ENCODE assay signal across 19 cellular contexts in the genomic region with DNA sequence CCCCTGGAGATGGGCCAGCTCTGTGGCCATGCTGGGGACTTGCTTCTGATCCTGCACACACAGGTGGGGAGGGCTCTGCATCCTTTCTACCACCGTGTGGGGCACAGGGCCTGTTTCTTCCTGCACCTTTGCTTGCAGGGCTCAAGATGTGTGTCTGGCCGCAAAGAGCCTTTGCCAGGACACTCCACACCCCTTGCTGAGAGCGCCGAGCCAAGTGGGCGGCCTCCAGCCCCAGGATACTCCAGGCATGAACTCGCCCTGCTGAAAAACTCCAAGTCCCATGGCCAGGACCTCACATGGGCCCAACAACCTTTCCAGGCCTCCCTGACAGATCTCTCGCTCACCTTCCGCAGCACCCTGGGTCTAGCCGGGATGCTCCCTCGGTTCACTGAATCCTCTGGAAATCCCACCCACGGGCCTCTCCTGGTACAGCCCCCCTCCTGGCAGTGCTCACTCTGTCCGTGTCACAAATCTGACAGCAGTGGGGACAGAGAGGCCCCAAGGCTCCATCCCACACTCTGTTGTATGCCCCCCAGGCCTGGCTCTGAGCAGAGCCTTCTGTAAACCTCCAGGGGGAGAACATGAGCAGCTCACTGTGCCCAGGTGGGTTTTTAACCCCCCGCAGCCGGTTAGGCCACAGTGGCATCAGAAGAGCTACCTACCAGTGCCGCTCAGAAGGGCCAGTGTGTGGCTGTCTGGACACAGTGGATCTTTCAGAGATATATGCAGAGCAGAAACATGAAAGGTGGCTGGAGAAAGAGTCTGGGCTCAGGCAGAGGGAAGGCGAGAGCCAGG. TPM values are rescaled to one million over a fixed set of nuclear protein-coding genes. Genes with fewer than 3 reads are reported as not detected.
A peak's percentile ranks its signal among the peaks of the same experiment; 100 is the strongest.
DNase-seq lines count a peak whose midpoint lies in the region; ATAC-seq and TF ChIP-seq lines count a peak whose summit lies in the region.
"Had no signal": no experiment of that assay in that cellular context is flagged by ENCODE, and none has a peak within 500 bp of the region (broad histone marks: within the 10 kb centered on the region; RNA-seq: fewer than 3 reads in every experiment).

No MANE protein-coding gene starts in this region.

- ATAC-seq in GM19452 (IDR thresholded peaks at IDR 0.05; ENCODE audit: unreplicated experiment) (no peak), GM18498 (IDR thresholded peaks at IDR 0.05; ENCODE audit: unreplicated experiment) (no peak)
- ATAC-seq: naive thymus-derived CD8-positive, alpha-beta T cell; right cardiac atrium; stimulated activated naive B cell treated with anti-CD40 and anti-IgM and Interleukin-4, amounts not matched to agents 10 μg/mL and 1 μg/mL and 100 μg/mL, for 72 hours had no signal

- H3K27ac ChIP-seq in HEK293 (ENCODE audit: extremely low read depth, low read depth, low read length) (no peak overlapping the region), angular gyrus (ENCODE audit: low read depth, low read length) (peak overlapping the region; percentile 70), sigmoid colon (peak overlapping the region in 3 of 4 donors; percentile 7 to 55 (median 15)), PC-9 (no peak overlapping the region)
- H3K27ac ChIP-seq: HL-60, SJSA1 had no signal

- H3K36me3 ChIP-seq in HEK293 (ENCODE audit: control insufficient read depth in 2 of 2, insufficient read depth in 1 of 2, low read length in 2 of 2) (peaks cover 0 to 7% of the 10 kb centered on the region in 2 experiments; a peak in 1 of 3 replicates), sigmoid colon (no peaks in the 10 kb centered on the region), PC-9 (ENCODE audit: low read depth) (no peaks in the 10 kb centered on the region)

- H3K4me3 ChIP-seq in HEK293 (ENCODE audit: low read depth, low read length) (no peak overlapping the region), sigmoid colon (no peak overlapping the region), PC-9 (no peak overlapping the region)
- H3K4me3 ChIP-seq: SJSA1 had no signal

- TF ChIP-seq CTCF in HEK293 (tag by site-specific recombination; IDR thresholded peaks at IDR 0.05) (no peak), glutamatergic neuron (IDR thresholded peaks at IDR 0.05; ENCODE audit: partially characterized antibody, unreplicated experiment) (no peak), sigmoid colon (IDR thresholded peaks at IDR 0.05) (no peak), PC-9 (conservative IDR thresholded peaks at IDR 0.05) (no peak)

- no peaks in the 10 kb centered on the region for H3K27me3 ChIP-seq in sigmoid colon
- H3K27me3 ChIP-seq in PC-9 (ENCODE audit: insufficient read depth, low read depth): no peaks in the 10 kb centered on the region
- H3K27me3 ChIP-seq: SJSA1 had no signal

- no peak for TF ChIP-seq EP300 in sigmoid colon (IDR thresholded peaks at IDR 0.05)

- intact Hi-C loops in sigmoid colon (cut with DNase I) (no loop called here), PC-9 (cut with micrococcal nuclease; ENCODE audit: unreplicated experiment) (no loop called here)

- WGBS in sigmoid colon, 2 donors: 70 to 84% methylated on average over 16 of the region's 16 CpGs

- H2AFZ ChIP-seq in PC-9: no peak overlapping the region

- H3K9me2 ChIP-seq in PC-9 (ENCODE audit: insufficient read depth): no peaks in the 10 kb centered on the region

- peaks cover 22% of the 10 kb centered on the region for H3K9me3 Mint-ChIP-seq in glutamatergic neuron (ENCODE audit: unreplicated experiment)
- H3K9me3 Mint-ChIP-seq: CD4-positive, alpha-beta memory T cell; naive thymus-derived CD8-positive, alpha-beta T cell; stimulated activated naive B cell treated with anti-CD40 and anti-IgM and Interleukin-4, amounts not matched to agents 10 μg/mL and 1 μg/mL and 100 μg/mL, for 72 hours had no signal

- CTCF ChIA-PET in HEK293 (lab: Yijun Ruan, JAX) (interaction anchor here (0.6 to 1.4 kb wide), 5 partner anchors 7 to 227 kb away, joined by 3 to 4 read pairs (median 3); no protein-coding TSS in a partner anchor), PC-9 (lab: Charles Lee) (no interaction called here)

- H3K4me1 ChIP-seq in HEK293 (ENCODE audit: control insufficient read depth, insufficient read depth, low read length) (peaks cover 36% of the 10 kb centered on the region), sigmoid colon (peaks cover 0 to 50% (median 34%) of the 10 kb centered on the region in 4 donors), PC-9 (replicated peaks; ENCODE audit: insufficient read depth) (no peaks in the 10 kb centered on the region)

- no peak overlapping the region for H3K4me2 ChIP-seq in PC-9

- H4K20me1 ChIP-seq in PC-9 (ENCODE audit: insufficient read depth): no peaks in the 10 kb centered on the region

- peaks cover 59% of the 10 kb centered on the region for H3K4me1 Mint-ChIP-seq in glutamatergic neuron (ENCODE audit: low read depth, unreplicated experiment)
- H3K4me1 Mint-ChIP-seq: CD4-positive, alpha-beta memory T cell; naive thymus-derived CD8-positive, alpha-beta T cell; stimulated activated naive B cell treated with anti-CD40 and anti-IgM and Interleukin-4, amounts not matched to agents 10 μg/mL and 1 μg/mL and 100 μg/mL, for 72 hours had no signal

- H3K9me3 ChIP-seq in HEK293 (ENCODE audit: control insufficient read depth, insufficient read depth, low read depth, low read length): no peaks in the 10 kb centered on the region
- H3K9me3 ChIP-seq in sigmoid colon: no peaks in the 10 kb centered on the region
- no peaks in the 10 kb centered on the region for H3K9me3 ChIP-seq in PC-9 (ENCODE audit: insufficient read depth, low read depth)
- H3K9me3 ChIP-seq: SJSA1 had no signal

- H3F3A ChIP-seq in PC-9 (ENCODE audit: insufficient read depth, low read depth): no peaks in the 10 kb centered on the region

- no peaks in the 10 kb centered on the region for H3K79me2 ChIP-seq in PC-9 (ENCODE audit: low read depth)

- no peaks in the 10 kb centered on the region for H3K36me3 Mint-ChIP-seq in glutamatergic neuron (ENCODE audit: unreplicated experiment)
- H3K36me3 Mint-ChIP-seq: naive thymus-derived CD8-positive, alpha-beta T cell had no signal

- no peak for DNase-seq in glutamatergic neuron
- DNase-seq in sigmoid colon: no peak
- DNase-seq in ACHN: no peak
- DNase-seq in PC-9: no peak
- DNase-seq: activated gamma-delta T cell treated with Interleukin-2 at 50 U/mL for 16 hours; CD4-positive, alpha-beta memory T cell; left colon; naive thymus-derived CD8-positive, alpha-beta T cell; NCI-H1694 treated with DMSO at 0.1 percent for 48 hours; NCI-H748 treated with DMSO at 0.1 percent for 48 hours; stimulated activated CD4-positive, alpha-beta T cell treated with anti-CD3 and anti-CD28 coated beads, Interleukin-4, amount 100 ng/mL, for 24 hours; stimulated activated naive B cell treated with anti-CD40 and anti-IgM and Interleukin-4, amounts not matched to agents 10 μg/mL and 1 μg/mL and 100 μg/mL, for 72 hours had no signal

- peak overlapping the region; percentile 57 for H3K4me3 Mint-ChIP-seq in glutamatergic neuron (ENCODE audit: unreplicated experiment)
- H3K4me3 Mint-ChIP-seq: CD4-positive, alpha-beta memory T cell; naive thymus-derived CD8-positive, alpha-beta T cell; stimulated activated naive B cell treated with anti-CD40 and anti-IgM and Interleukin-4, amounts not matched to agents 10 μg/mL and 1 μg/mL and 100 μg/mL, for 72 hours had no signal

- POLR2A ChIA-PET in HEK293 (lab: Yijun Ruan, JAX): no interaction called here
- POLR2A ChIA-PET in PC-9 (lab: Charles Lee; ENCODE audit: unreplicated experiment): no interaction called here

- BruUV-seq in PC-9 (replicated peaks; lab: Mats Ljungman, UMichigan): no TSS peak

- in situ Hi-C loops in ACHN (cut with HindIII; ENCODE audit: low pct_ligation_motif_present, low pct_unique_long_range_greater_than_20kb, low sequenced_read_pairs): no loop called here

- H3K27me3 Mint-ChIP-seq in glutamatergic neuron (ENCODE audit: unreplicated experiment): peaks cover 20% of the 10 kb centered on the region
- H3K27me3 Mint-ChIP-seq: CD4-positive, alpha-beta memory T cell; naive thymus-derived CD8-positive, alpha-beta T cell; stimulated activated naive B cell treated with anti-CD40 and anti-IgM and Interleukin-4, amounts not matched to agents 10 μg/mL and 1 μg/mL and 100 μg/mL, for 72 hours had no signal

- no peak for TF ChIP-seq POLR2A in sigmoid colon (IDR thresholded peaks at IDR 0.05)

- peak overlapping the region; percentile 89 for H3K27ac Mint-ChIP-seq in glutamatergic neuron (ENCODE audit: unreplicated experiment)
- H3K27ac Mint-ChIP-seq: CD4-positive, alpha-beta memory T cell; naive thymus-derived CD8-positive, alpha-beta T cell; stimulated activated naive B cell treated with anti-CD40 and anti-IgM and Interleukin-4, amounts not matched to agents 10 μg/mL and 1 μg/mL and 100 μg/mL, for 72 hours had no signal

RNA-seq across cellular contexts. Expression of gene GPR153, which starts 11.8 kb away (rescaled TPM):
- total RNA-seq in glutamatergic neuron (ENCODE audit: unreplicated experiment): 174 TPM
- total RNA-seq in sigmoid colon: 10 to 100 TPM in 1 of 4 donors, 1 to 10 TPM in 3; 3.7 to 11.4 (median 4.7) TPM
- 10 to 100 TPM; 10.8 to 32.4 (median 22.9) TPM for polyA plus RNA-seq in sigmoid colon
- 7.9 and 8.0 TPM in 2 replicates for total RNA-seq in PC-9 (2021)
- polyA plus RNA-seq: CD4-positive, alpha-beta memory T cell had no signal

RNA-seq across cellular contexts. Expression of gene HES3, which starts 28.7 kb away (rescaled TPM):
- 0.66 TPM for total RNA-seq in glutamatergic neuron (ENCODE audit: unreplicated experiment)
- not detected for total RNA-seq in sigmoid colon
- polyA plus RNA-seq in sigmoid colon: not detected
- total RNA-seq in PC-9 (2021): not detected in 2 replicates
- total RNA-seq: CD4-positive, alpha-beta memory T cell; left colon; naive thymus-derived CD8-positive, alpha-beta T cell; right cardiac atrium; SJSA1 had no signal
- polyA plus RNA-seq: CD4-positive, alpha-beta memory T cell; naive thymus-derived CD8-positive, alpha-beta T cell; right cardiac atrium had no signal

RNA-seq across cellular contexts. Expression of gene ICMT, which starts 36.9 kb away (rescaled TPM):
- total RNA-seq in glutamatergic neuron (ENCODE audit: unreplicated experiment): 55.5 TPM
- total RNA-seq in sigmoid colon: 10 to 100 TPM; 39.2 to 64.9 (median 55.6) TPM
- polyA plus RNA-seq in sigmoid colon: 10 to 100 TPM; 19.2 to 34.1 (median 20.3) TPM
- total RNA-seq in PC-9 (2021): 43.9 and 44.3 TPM in 2 replicates

Comparison
In these comparisons a context has a peak if more than half of its experiments do, and no peak if none do; other contexts are left out.
1. H3K27ac ChIP-seq: peak in angular gyrus (single experiment) and sigmoid colon (3 of 4); none in HEK293 (single experiment) and PC-9 (single experiment).
2. RNA of gene GPR153, which starts 11.8 kb away (total RNA-seq): 174 TPM in glutamatergic neuron (single experiment); 7.9 to 8.0 TPM in PC-9 and 3.7 to 11.4 TPM in sigmoid colon; every median in the first group is over 10 times any median in the second.